ENCODE assay signal across 1 cellular context in the genomic region with DNA sequence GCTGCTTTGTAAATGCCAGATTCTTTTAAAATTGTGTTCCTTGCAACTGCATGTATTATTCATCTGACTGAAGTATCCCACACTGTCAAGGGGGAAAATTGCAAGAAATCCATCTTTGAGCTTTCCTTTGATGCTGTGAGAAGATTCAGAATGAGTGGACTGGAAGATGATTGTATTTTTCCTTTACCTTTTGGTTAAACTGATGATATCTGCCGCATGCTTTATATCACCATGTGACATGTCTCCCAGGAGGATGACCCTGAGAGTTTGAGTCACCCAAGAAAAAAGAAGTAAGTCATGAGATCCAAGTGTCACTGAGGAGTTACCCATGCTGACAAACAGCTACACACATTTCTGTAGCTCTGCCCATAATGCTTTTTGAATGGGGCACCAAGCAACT.
TF ChIP-seq lines count a peak whose summit lies in the region.

No MANE protein-coding gene starts in this region.

TF ChIP-seq in K562, 482 proteins besides CTCF, POLR2A, EP300 and RAD21 (continued from another document):
- TF ChIP-seq STAT6 (CRISPR knock-in tag; IDR thresholded peaks at IDR 0.05) (no peak), JUND (IDR thresholded peaks at IDR 0.05; ENCODE audit: borderline replicate concordance, low read depth, low read length) (peak; percentile 50; the same call in 1 of the 2 replicates), JUND (tag; IDR thresholded peaks at IDR 0.05; ENCODE audit: borderline replicate concordance, low read depth, low read length) (no peak)
- TF ChIP-seq, protein P1, sequence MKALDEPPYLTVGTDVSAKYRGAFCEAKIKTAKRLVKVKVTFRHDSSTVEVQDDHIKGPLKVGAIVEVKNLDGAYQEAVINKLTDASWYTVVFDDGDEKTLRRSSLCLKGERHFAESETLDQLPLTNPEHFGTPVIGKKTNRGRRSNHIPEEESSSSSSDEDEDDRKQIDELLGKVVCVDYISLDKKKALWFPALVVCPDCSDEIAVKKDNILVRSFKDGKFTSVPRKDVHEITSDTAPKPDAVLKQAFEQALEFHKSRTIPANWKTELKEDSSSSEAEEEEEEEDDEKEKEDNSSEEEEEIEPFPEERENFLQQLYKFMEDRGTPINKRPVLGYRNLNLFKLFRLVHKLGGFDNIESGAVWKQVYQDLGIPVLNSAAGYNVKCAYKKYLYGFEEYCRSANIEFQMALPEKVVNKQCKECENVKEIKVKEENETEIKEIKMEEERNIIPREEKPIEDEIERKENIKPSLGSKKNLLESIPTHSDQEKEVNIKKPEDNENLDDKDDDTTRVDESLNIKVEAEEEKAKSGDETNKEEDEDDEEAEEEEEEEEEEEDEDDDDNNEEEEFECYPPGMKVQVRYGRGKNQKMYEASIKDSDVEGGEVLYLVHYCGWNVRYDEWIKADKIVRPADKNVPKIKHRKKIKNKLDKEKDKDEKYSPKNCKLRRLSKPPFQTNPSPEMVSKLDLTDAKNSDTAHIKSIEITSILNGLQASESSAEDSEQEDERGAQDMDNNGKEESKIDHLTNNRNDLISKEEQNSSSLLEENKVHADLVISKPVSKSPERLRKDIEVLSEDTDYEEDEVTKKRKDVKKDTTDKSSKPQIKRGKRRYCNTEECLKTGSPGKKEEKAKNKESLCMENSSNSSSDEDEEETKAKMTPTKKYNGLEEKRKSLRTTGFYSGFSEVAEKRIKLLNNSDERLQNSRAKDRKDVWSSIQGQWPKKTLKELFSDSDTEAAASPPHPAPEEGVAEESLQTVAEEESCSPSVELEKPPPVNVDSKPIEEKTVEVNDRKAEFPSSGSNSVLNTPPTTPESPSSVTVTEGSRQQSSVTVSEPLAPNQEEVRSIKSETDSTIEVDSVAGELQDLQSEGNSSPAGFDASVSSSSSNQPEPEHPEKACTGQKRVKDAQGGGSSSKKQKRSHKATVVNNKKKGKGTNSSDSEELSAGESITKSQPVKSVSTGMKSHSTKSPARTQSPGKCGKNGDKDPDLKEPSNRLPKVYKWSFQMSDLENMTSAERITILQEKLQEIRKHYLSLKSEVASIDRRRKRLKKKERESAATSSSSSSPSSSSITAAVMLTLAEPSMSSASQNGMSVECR (CRISPR knock-in tag; IDR thresholded peaks at IDR 0.05): no peak
- TF ChIP-seq, protein P2, sequence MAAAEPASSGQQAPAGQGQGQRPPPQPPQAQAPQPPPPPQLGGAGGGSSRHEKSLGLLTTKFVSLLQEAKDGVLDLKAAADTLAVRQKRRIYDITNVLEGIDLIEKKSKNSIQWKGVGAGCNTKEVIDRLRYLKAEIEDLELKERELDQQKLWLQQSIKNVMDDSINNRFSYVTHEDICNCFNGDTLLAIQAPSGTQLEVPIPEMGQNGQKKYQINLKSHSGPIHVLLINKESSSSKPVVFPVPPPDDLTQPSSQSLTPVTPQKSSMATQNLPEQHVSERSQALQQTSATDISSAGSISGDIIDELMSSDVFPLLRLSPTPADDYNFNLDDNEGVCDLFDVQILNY (CRISPR knock-in tag; IDR thresholded peaks at IDR 0.05): no peak
- TF ChIP-seq, protein P3, sequence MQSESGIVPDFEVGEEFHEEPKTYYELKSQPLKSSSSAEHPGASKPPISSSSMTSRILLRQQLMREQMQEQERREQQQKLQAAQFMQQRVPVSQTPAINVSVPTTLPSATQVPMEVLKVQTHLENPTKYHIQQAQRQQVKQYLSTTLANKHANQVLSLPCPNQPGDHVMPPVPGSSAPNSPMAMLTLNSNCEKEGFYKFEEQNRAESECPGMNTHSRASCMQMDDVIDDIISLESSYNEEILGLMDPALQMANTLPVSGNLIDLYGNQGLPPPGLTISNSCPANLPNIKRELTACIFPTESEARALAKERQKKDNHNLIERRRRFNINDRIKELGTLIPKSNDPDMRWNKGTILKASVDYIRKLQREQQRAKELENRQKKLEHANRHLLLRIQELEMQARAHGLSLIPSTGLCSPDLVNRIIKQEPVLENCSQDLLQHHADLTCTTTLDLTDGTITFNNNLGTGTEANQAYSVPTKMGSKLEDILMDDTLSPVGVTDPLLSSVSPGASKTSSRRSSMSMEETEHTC (IDR thresholded peaks at IDR 0.05): 0 out of 2 replicates have a peak, but pooled peaks have one; percentile 32
- TF ChIP-seq, protein P4, sequence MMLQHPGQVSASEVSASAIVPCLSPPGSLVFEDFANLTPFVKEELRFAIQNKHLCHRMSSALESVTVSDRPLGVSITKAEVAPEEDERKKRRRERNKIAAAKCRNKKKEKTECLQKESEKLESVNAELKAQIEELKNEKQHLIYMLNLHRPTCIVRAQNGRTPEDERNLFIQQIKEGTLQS (IDR thresholded peaks at IDR 0.05): 0 out of 2 replicates have a peak, but pooled peaks have one; percentile 36
- TF ChIP-seq, protein P4 (CRISPR knock-in tag; conservative IDR thresholded peaks at IDR 0.05): no peak
